ENCODE assay signal across 28 cellular contexts in the genomic region with DNA sequence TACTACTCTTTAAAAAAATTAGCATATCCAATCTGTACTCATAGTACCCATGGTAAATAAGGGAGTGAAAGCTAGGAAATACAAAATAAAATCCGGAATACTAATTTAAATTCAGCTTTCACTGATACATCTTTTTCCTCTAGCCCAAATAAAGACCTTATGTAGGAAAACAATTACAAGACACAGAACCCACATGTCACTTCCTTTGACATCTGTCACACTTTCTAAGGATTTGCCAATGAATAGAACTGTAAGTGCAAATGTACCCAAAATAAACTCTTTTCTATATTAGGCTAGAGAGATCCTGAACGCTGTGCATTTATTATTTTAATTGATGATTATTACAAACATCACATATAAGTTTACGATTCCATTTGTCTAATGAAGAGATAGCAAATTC.
"Had no signal": no experiment of that assay in that cellular context is flagged by ENCODE, and none has a peak within 500 bp of the region (broad histone marks: within the 10 kb centered on the region; RNA-seq: fewer than 3 reads in every experiment).

No MANE protein-coding gene starts in this region.

- H3K4me1 Mint-ChIP-seq: stimulated activated effector memory CD8-positive, alpha-beta T cell treated with anti-CD3 and anti-CD28 coated beads, Interleukin-12 subunit alpha, Interleukin-12 subunit beta, amount 100 ng/mL, for 72 hours; stimulated activated memory B cell treated with anti-CD40 and anti-IgM and Interleukin-4, amounts not matched to agents 10 μg/mL and 1 μg/mL and 100 μg/mL, for 72 hours; stimulated activated naive B cell treated with anti-CD40 and anti-IgM and Interleukin-4, amounts not matched to agents 10 μg/mL and 1 μg/mL and 100 μg/mL, for 72 hours; stimulated activated naive CD8-positive, alpha-beta T cell treated with anti-CD3 and anti-CD28 coated beads, Interleukin-15, amount 100 ng/mL, for 72 hours had no signal

- H3K4me3 ChIP-seq: stomach, suprapubic skin, testis, thoracic aorta, thyroid gland, tibial artery, tibial nerve, transverse colon, upper lobe of left lung, upper lobe of right lung, uterus, vagina had no signal

- DNase-seq: stimulated activated CD4-positive, alpha-beta T cell treated with anti-CD3 and anti-CD28 coated beads, Interleukin-2, amount 100 ng/mL, for 48 hours; stimulated activated CD4-positive, alpha-beta T cell treated with anti-CD3 and anti-CD28 coated beads, Interleukin-4, amount 100 ng/mL, for 1 hour; stimulated activated CD4-positive, alpha-beta T cell treated with anti-CD3 and anti-CD28 coated beads, Interleukin-4, amount 100 ng/mL, for 24 hours; stimulated activated CD4-positive, alpha-beta T cell treated with anti-CD3 and anti-CD28 coated beads, Interleukin-4, amount 100 ng/mL, for 4 hours; stimulated activated CD8-positive, alpha-beta memory T cell treated with anti-CD3 and anti-CD28 coated beads, Interleukin-4, amount 100 ng/mL, for 48 hours; stimulated activated naive B cell treated with anti-CD40 and anti-IgM and Interleukin-4, amounts not matched to agents 10 μg/mL and 1 μg/mL and 100 μg/mL, for 72 hours; stimulated activated naive CD4-positive, alpha-beta T cell; stimulated activated naive CD4-positive, alpha-beta T cell treated with Interleukin-2 at 50 U/mL for 16 hours; stimulated activated naive CD8-positive, alpha-beta T cell treated with anti-CD3 and anti-CD28 coated beads, Interleukin-15, amount 100 ng/mL, for 72 hours; stimulated activated naive CD8-positive, alpha-beta T cell treated with anti-CD3 and anti-CD28 coated beads, Interleukin-15, Interleukin-2, amounts not matched to agents 100 U/mL and 50 U/mL, for 24 hours; stomach; substantia nigra; testis; thyroid gland; tibial artery; transverse colon; trophoblast cell; upper lobe of left lung; upper lobe of right lung; uterus had no signal

- ATAC-seq: stimulated activated effector memory CD8-positive, alpha-beta T cell treated with anti-CD3 and anti-CD28 coated beads, Interleukin-12 subunit alpha, Interleukin-12 subunit beta, amount 100 ng/mL, for 72 hours; stimulated activated memory B cell treated with anti-CD40 and anti-IgM and Interleukin-4, amounts not matched to agents 10 μg/mL and 1 μg/mL and 100 μg/mL, for 72 hours; stimulated activated naive B cell treated with anti-CD40 and anti-IgM and Interleukin-4, amounts not matched to agents 10 μg/mL and 1 μg/mL and 100 μg/mL, for 72 hours; stimulated activated naive CD8-positive, alpha-beta T cell treated with anti-CD3 and anti-CD28 coated beads, Interleukin-15, amount 100 ng/mL, for 72 hours; stimulated activated naive CD8-positive, alpha-beta T cell treated with anti-CD3 and anti-CD28 coated beads, Interleukin-15, Interleukin-2, amounts not matched to agents 100 U/mL and 50 U/mL, for 24 hours; upper lobe of right lung had no signal

- H3K9me3 ChIP-seq: stomach, suprapubic skin, testis, thoracic aorta, thyroid gland, tibial artery, tibial nerve, transverse colon, upper lobe of left lung, upper lobe of right lung, uterus, vagina had no signal

- H3K27ac ChIP-seq: stomach, suprapubic skin, testis, thoracic aorta, thyroid gland, tibial artery, tibial nerve, transverse colon, upper lobe of left lung, upper lobe of right lung, uterus, vagina had no signal

- H3K27ac Mint-ChIP-seq: stimulated activated effector memory CD8-positive, alpha-beta T cell treated with anti-CD3 and anti-CD28 coated beads, Interleukin-12 subunit alpha, Interleukin-12 subunit beta, amount 100 ng/mL, for 72 hours; stimulated activated memory B cell treated with anti-CD40 and anti-IgM and Interleukin-4, amounts not matched to agents 10 μg/mL and 1 μg/mL and 100 μg/mL, for 72 hours; stimulated activated naive B cell treated with anti-CD40 and anti-IgM and Interleukin-4, amounts not matched to agents 10 μg/mL and 1 μg/mL and 100 μg/mL, for 72 hours; stimulated activated naive CD8-positive, alpha-beta T cell treated with anti-CD3 and anti-CD28 coated beads, Interleukin-15, amount 100 ng/mL, for 72 hours; stimulated activated naive CD8-positive, alpha-beta T cell treated with anti-CD3 and anti-CD28 coated beads, Interleukin-15, Interleukin-2, amounts not matched to agents 100 ng/mL and 50 ng/mL, for 24 hours; type B pancreatic cell had no signal

- H3K36me3 Mint-ChIP-seq: stimulated activated effector memory CD8-positive, alpha-beta T cell treated with anti-CD3 and anti-CD28 coated beads, Interleukin-12 subunit alpha, Interleukin-12 subunit beta, amount 100 ng/mL, for 72 hours; stimulated activated memory B cell treated with anti-CD40 and anti-IgM and Interleukin-4, amounts not matched to agents 10 μg/mL and 1 μg/mL and 100 μg/mL, for 72 hours; stimulated activated naive B cell treated with anti-CD40 and anti-IgM and Interleukin-4, amounts not matched to agents 10 μg/mL and 1 μg/mL and 100 μg/mL, for 72 hours; type B pancreatic cell had no signal

- H3K27me3 ChIP-seq: stomach, suprapubic skin, testis, thyroid gland, tibial artery, tibial nerve, transverse colon, upper lobe of left lung, upper lobe of right lung, uterus, vagina had no signal

- H3K4me3 Mint-ChIP-seq: stimulated activated effector memory CD8-positive, alpha-beta T cell treated with anti-CD3 and anti-CD28 coated beads, Interleukin-12 subunit alpha, Interleukin-12 subunit beta, amount 100 ng/mL, for 72 hours; stimulated activated memory B cell treated with anti-CD40 and anti-IgM and Interleukin-4, amounts not matched to agents 10 μg/mL and 1 μg/mL and 100 μg/mL, for 72 hours; stimulated activated naive B cell treated with anti-CD40 and anti-IgM and Interleukin-4, amounts not matched to agents 10 μg/mL and 1 μg/mL and 100 μg/mL, for 72 hours; stimulated activated naive CD8-positive, alpha-beta T cell treated with anti-CD3 and anti-CD28 coated beads, Interleukin-15, amount 100 ng/mL, for 72 hours; stimulated activated naive CD8-positive, alpha-beta T cell treated with anti-CD3 and anti-CD28 coated beads, Interleukin-15, Interleukin-2, amounts not matched to agents 100 ng/mL and 50 ng/mL, for 24 hours; type B pancreatic cell had no signal

- H3K36me3 ChIP-seq: stomach, suprapubic skin, thoracic aorta, thyroid gland, tibial artery, tibial nerve, transverse colon, upper lobe of left lung, upper lobe of right lung, uterus, vagina had no signal

- H3K27me3 Mint-ChIP-seq: stimulated activated memory B cell treated with anti-CD40 and anti-IgM and Interleukin-4, amounts not matched to agents 10 μg/mL and 1 μg/mL and 100 μg/mL, for 72 hours; stimulated activated naive B cell treated with anti-CD40 and anti-IgM and Interleukin-4, amounts not matched to agents 10 μg/mL and 1 μg/mL and 100 μg/mL, for 72 hours; stimulated activated naive CD8-positive, alpha-beta T cell treated with anti-CD3 and anti-CD28 coated beads, Interleukin-15, amount 100 ng/mL, for 72 hours; stimulated activated naive CD8-positive, alpha-beta T cell treated with anti-CD3 and anti-CD28 coated beads, Interleukin-15, Interleukin-2, amounts not matched to agents 100 ng/mL and 50 ng/mL, for 24 hours; type B pancreatic cell had no signal
